8 cellular contexts compared by ENCODE assay signal in genomic region chr16:29146808-29147643, GRCh38.
DNase-seq lines count a peak whose midpoint lies in the region; ATAC-seq, FAIRE-seq and TF ChIP-seq lines count a peak whose summit lies in the region.
"Not testable (repeated sequence)": the region's sequence is repeated elsewhere in the genome, so short reads cannot be mapped to it uniquely, and the experiment has no call there.

No MANE protein-coding gene starts in this region.

- not testable (repeated sequence) for H3K4me3 ChIP-seq in CD4-positive, alpha-beta memory T cell (ENCODE audit: low read length in 2 of 2)

- FAIRE-seq in urothelium cell line (lab: Jason Lieb, UNC), result peak; percentile 5

- H3K27me3 Mint-ChIP-seq in CD4-positive, alpha-beta memory T cell; T-helper 2 cell treated with Interferon-gamma antibody and Interleukin-4, amounts not matched to agents 5 μg/mL and 100 μg/mL, for 36 hours (ENCODE audit: low read depth); activated T-cell treated with anti-CD3 and anti-CD28 coated beads, Interleukin-2, amount 50 U/mL, for 72 hours (ENCODE audit: low read depth); chondrocyte (ENCODE audit: low read depth); naive B cell: not testable (repeated sequence)

- peak overlapping the region in 6 of 7 donors; percentile 85 to 94 (median 92) for H3K27ac Mint-ChIP-seq in CD4-positive, alpha-beta memory T cell
- peak overlapping the region; percentile 70 for H3K27ac Mint-ChIP-seq in T-helper 2 cell treated with Interferon-gamma antibody and Interleukin-4, amounts not matched to agents 5 μg/mL and 100 μg/mL, for 36 hours
- H3K27ac Mint-ChIP-seq in activated T-cell treated with anti-CD3 and anti-CD28 coated beads, Interleukin-2, amount 50 U/mL, for 72 hours, result peak overlapping the region; percentile 38
- H3K27ac Mint-ChIP-seq in chondrocyte (ENCODE audit: unreplicated experiment), result not testable (repeated sequence)
- peak overlapping the region in 4 of 6 donors; percentile 60 to 87 (median 66) for H3K27ac Mint-ChIP-seq in naive B cell

- H3K36me3 ChIP-seq in CD4-positive, alpha-beta memory T cell (ENCODE audit: insufficient read depth, low read length), result not testable (repeated sequence)

- H3K4me1 ChIP-seq in CD4-positive, alpha-beta memory T cell (ENCODE audit: insufficient read depth, low read length), result peaks cover 27% of the 10 kb centered on the region

- H3K9me3 ChIP-seq in CD4-positive, alpha-beta memory T cell (ENCODE audit: control insufficient read depth in 1 of 2, low read length in 2 of 2), result not testable (repeated sequence)

- DNase-seq in CD4-positive, alpha-beta memory T cell; T-helper 2 cell treated with Interferon-gamma antibody and Interleukin-4, amounts not matched to agents 5 μg/mL and 100 μg/mL, for 36 hours (ENCODE audit: low spot score); activated T-cell treated with anti-CD3 and anti-CD28 coated beads, Interleukin-2, amount 50 U/mL, for 72 hours; naive B cell; urothelium cell line (ENCODE audit: low spot score): not testable (repeated sequence)
- DNase-seq in chondrocyte (ENCODE audit: low spot score), result peak; percentile 60
- DNase-seq in left lobe of liver (ENCODE audit: low spot score), result peak; percentile 76
- DNase-seq in posterior vena cava (ENCODE audit: low spot score), result peak; percentile 56

- intact Hi-C loops in CD4-positive, alpha-beta memory T cell (cut with micrococcal nuclease); posterior vena cava (cut with DNase I): not testable (repeated sequence)

- not testable (repeated sequence) for H3K9me3 Mint-ChIP-seq in CD4-positive, alpha-beta memory T cell; T-helper 2 cell treated with Interferon-gamma antibody and Interleukin-4, amounts not matched to agents 5 μg/mL and 100 μg/mL, for 36 hours; activated T-cell treated with anti-CD3 and anti-CD28 coated beads, Interleukin-2, amount 50 U/mL, for 72 hours; chondrocyte (ENCODE audit: low read depth); naive B cell

- CTCF ChIA-PET in CD4-positive, alpha-beta memory T cell (lab: Charles Lee; ENCODE audit: partially characterized antibody), result not testable (repeated sequence)

- H3K27ac ChIP-seq in CD4-positive, alpha-beta memory T cell (ENCODE audit: low read depth, low read length), result peak overlapping the region; percentile 4

- not testable (repeated sequence) for H3K4me3 Mint-ChIP-seq in CD4-positive, alpha-beta memory T cell; T-helper 2 cell treated with Interferon-gamma antibody and Interleukin-4, amounts not matched to agents 5 μg/mL and 100 μg/mL, for 36 hours; activated T-cell treated with anti-CD3 and anti-CD28 coated beads, Interleukin-2, amount 50 U/mL, for 72 hours; chondrocyte (ENCODE audit: unreplicated experiment)
- peak overlapping the region in 2 of 8 donors; percentile 54 to 65 for H3K4me3 Mint-ChIP-seq in naive B cell

- ATAC-seq in activated T-cell treated with anti-CD3 and anti-CD28 coated beads, Interleukin-2, amount 50 U/mL, for 72 hours (replicated peaks in 1 of 2); naive B cell (ENCODE audit: low read depth in 2 of 2): not testable (repeated sequence)
- peak; percentile 44 for ATAC-seq in left lobe of liver

- TF ChIP-seq CTCF in chondrocyte (IDR thresholded peaks at IDR 0.05), result not testable (repeated sequence)

- H3K4me1 Mint-ChIP-seq in CD4-positive, alpha-beta memory T cell, result peaks cover 15 to 44% (median 32%) of the 10 kb centered on the region in 4 donors
- H3K4me1 Mint-ChIP-seq in T-helper 2 cell treated with Interferon-gamma antibody and Interleukin-4, amounts not matched to agents 5 μg/mL and 100 μg/mL, for 36 hours (ENCODE audit: low read depth), result peaks cover 23% of the 10 kb centered on the region
- peaks cover 40% of the 10 kb centered on the region for H3K4me1 Mint-ChIP-seq in activated T-cell treated with anti-CD3 and anti-CD28 coated beads, Interleukin-2, amount 50 U/mL, for 72 hours (ENCODE audit: low read depth)
- H3K4me1 Mint-ChIP-seq in chondrocyte (ENCODE audit: low read depth), result not testable (repeated sequence)
- peaks cover 20 to 42% (median 24%) of the 10 kb centered on the region in 3 donors for H3K4me1 Mint-ChIP-seq in naive B cell

- POLR2A ChIA-PET in CD4-positive, alpha-beta memory T cell (lab: Charles Lee; ENCODE audit: partially characterized antibody), result not testable (repeated sequence)

- H3K36me3 Mint-ChIP-seq in CD4-positive, alpha-beta memory T cell, result peaks cover 20% of the 10 kb centered on the region in 2 donors
- peaks cover 14% of the 10 kb centered on the region for H3K36me3 Mint-ChIP-seq in T-helper 2 cell treated with Interferon-gamma antibody and Interleukin-4, amounts not matched to agents 5 μg/mL and 100 μg/mL, for 36 hours (ENCODE audit: low read depth)
- H3K36me3 Mint-ChIP-seq in activated T-cell treated with anti-CD3 and anti-CD28 coated beads, Interleukin-2, amount 50 U/mL, for 72 hours (ENCODE audit: insufficient read depth in 2 of 2); chondrocyte (ENCODE audit: low read depth); naive B cell: not testable (repeated sequence)

- H3K27me3 ChIP-seq in CD4-positive, alpha-beta memory T cell (ENCODE audit: insufficient read depth, low read length), result not testable (repeated sequence)
